Comparison of ENCODE assay signal across 8 cellular contexts in genomic region chr2:32627441-32627900, GRCh38. TPM values are rescaled to one million over a fixed set of nuclear protein-coding genes. Genes with fewer than 3 reads are reported as not detected.
DNase-seq lines count a peak whose midpoint lies in the region; ATAC-seq and TF ChIP-seq lines count a peak whose summit lies in the region.

No MANE protein-coding gene starts in this region.

- H3K79me2 ChIP-seq in mesendoderm (ENCODE audit: control insufficient read depth, insufficient read depth, low read length) = no peaks in the 10 kb centered on the region

- no peak overlapping the region for H3K23ac ChIP-seq in mesendoderm (ENCODE audit: low read length)

- no peak overlapping the region for H2BK120ac ChIP-seq in mesendoderm (ENCODE audit: low read depth, low read length)

- no peak overlapping the region for H2AK5ac ChIP-seq in mesendoderm (ENCODE audit: low read length)

- peak; percentile 37 for DNase-seq in activated naive CD4-positive, alpha-beta T cell treated with Interleukin-2 at 50 U/mL for 16 hours
- DNase-seq in activated naive CD4-positive, alpha-beta T cell (lab: John Stamatoyannopoulos, UW) = no peak
- DNase-seq in SK-MEL-5 (ENCODE audit: low read depth, low spot score) (peak; percentile 11), mesendoderm (peak; percentile 73), suprapubic skin (ENCODE audit: low spot score in 2 of 2) (peak in 1 of 2 donors; percentile 71), NCI-H82 (lab: John Stamatoyannopoulos, UW) (no peak)

- H3K18ac ChIP-seq in mesendoderm (ENCODE audit: low read length) = no peak overlapping the region

- peak overlapping the region; percentile 43 for H3K4me2 ChIP-seq in mesendoderm (ENCODE audit: low read length)

- H4K8ac ChIP-seq in mesendoderm (ENCODE audit: low read depth, low read length) = no peak overlapping the region

- H4K5ac ChIP-seq in mesendoderm (ENCODE audit: low read length) = peak overlapping the region; percentile 59

- H3K36me3 ChIP-seq in ectodermal cell (ENCODE audit: control insufficient read depth, insufficient read depth, low read length) = no peaks in the 10 kb centered on the region
- H3K36me3 ChIP-seq in mesendoderm (ENCODE audit: control insufficient read depth, insufficient read depth, low read length) = no peaks in the 10 kb centered on the region
- H3K36me3 ChIP-seq in suprapubic skin = peaks cover 10% of the 10 kb centered on the region

- no peaks in the 10 kb centered on the region for H3K9me3 ChIP-seq in ectodermal cell (ENCODE audit: control insufficient read depth, low read length)
- H3K9me3 ChIP-seq in suprapubic skin = no peaks in the 10 kb centered on the region

- in situ Hi-C loops in SK-MEL-5 (cut with HindIII; ENCODE audit: low pct_unique_long_range_greater_than_20kb, low sequenced_read_pairs) = no loop called here

- H3K27ac ChIP-seq in ectodermal cell (ENCODE audit: insufficient read depth, low read depth, low read length, poor library complexity, severe bottlenecking) (no peak overlapping the region), mesendoderm (ENCODE audit: low read depth, low read length) (no peak overlapping the region), suprapubic skin (no peak overlapping the region)

- TF ChIP-seq CTCF in suprapubic skin (IDR thresholded peaks at IDR 0.05) = peak in 1 of 2 donors; percentile 22

- H3K27me3 ChIP-seq in ectodermal cell (ENCODE audit: control insufficient read depth, insufficient read depth, low read length, poor library complexity, severe bottlenecking) = peaks cover 4% of the 10 kb centered on the region
- H3K27me3 ChIP-seq in mesendoderm (ENCODE audit: insufficient read depth, low read length, poor library complexity) = no peaks in the 10 kb centered on the region
- H3K27me3 ChIP-seq in suprapubic skin = no peaks in the 10 kb centered on the region

- peak overlapping the region; percentile 66 for H3K56ac ChIP-seq in mesendoderm (ENCODE audit: low read length)

- no peak overlapping the region for H2BK5ac ChIP-seq in mesendoderm (ENCODE audit: low read length)

- ATAC-seq in HG02970 (IDR thresholded peaks at IDR 0.05; ENCODE audit: low FRiP score, unreplicated experiment) = peak; percentile 34

- H3K4me3 ChIP-seq in ectodermal cell (ENCODE audit: insufficient read depth, low read depth, low read length) (peak overlapping the region; percentile 80), mesendoderm (ENCODE audit: low read length) (peak overlapping the region; percentile 60), suprapubic skin (peak overlapping the region; percentile 76)

- no peaks in the 10 kb centered on the region for H3K79me1 ChIP-seq in mesendoderm (ENCODE audit: low read length)

- peak overlapping the region; percentile 30 for H3K9ac ChIP-seq in mesendoderm (ENCODE audit: low read length)

- no peaks in the 10 kb centered on the region for H3K4me1 ChIP-seq in ectodermal cell (ENCODE audit: control insufficient read depth, insufficient read depth, low read length)
- H3K4me1 ChIP-seq in mesendoderm (ENCODE audit: control insufficient read depth, low read depth, low read length) = no peaks in the 10 kb centered on the region
- peaks cover 15% of the 10 kb centered on the region for H3K4me1 ChIP-seq in suprapubic skin

- no peak overlapping the region for H2BK15ac ChIP-seq in mesendoderm (replicated peaks; ENCODE audit: low read depth)

- no peak overlapping the region for H3K4ac ChIP-seq in mesendoderm (ENCODE audit: low read depth, low read length)

- 2% methylated on average over 19 of the region's 19 CpGs for WGBS in ectodermal cell, 2 experiments
- no CpG with 5 or more reads among the region's 19 CpGs for WGBS in mesendoderm (ENCODE audit: extremely low coverage, insufficient coverage, low lambda C conversion rate)
- WGBS in suprapubic skin = 0% methylated on average over 15 of the region's 19 CpGs

- no peak for TF ChIP-seq EP300 in suprapubic skin (IDR thresholded peaks at IDR 0.05)

- TF ChIP-seq POLR2A in suprapubic skin (IDR thresholded peaks at IDR 0.05) = no peak

RNA-seq across cellular contexts. Expression of gene TTC27, which starts 0.4 kb away (rescaled TPM):
- 22.8 and 28.7 TPM in 2 replicates for total RNA-seq in SK-MEL-5 (2014; rRNA removed; shearing (Covaris generic))
- polyA plus RNA-seq in SK-MEL-5 (2015; cell fraction: cytosol; rRNA removed) = 15.5 and 21.0 TPM in 2 replicates
- polyA plus RNA-seq in SK-MEL-5 (2015; cell fraction: nucleus; rRNA removed) = 18.0 and 18.6 TPM in 2 replicates
- 17.6 TPM for polyA plus RNA-seq in ectodermal cell (2013, experiment 1 of 4)
- 18.6 TPM for polyA plus RNA-seq in ectodermal cell (2013, experiment 2 of 4)
- 13.7 TPM for polyA plus RNA-seq in ectodermal cell (2013, experiment 3 of 4)
- polyA plus RNA-seq in ectodermal cell (2013, experiment 4 of 4) = 15.0 TPM
- polyA plus RNA-seq in mesendoderm (2013, experiment 1 of 2) = 28.7 TPM
- polyA plus RNA-seq in mesendoderm (2013, experiment 2 of 2) = 26.7 TPM
- total RNA-seq in suprapubic skin = 10 to 100 TPM; 14.0 to 32.7 (median 19.1) TPM

Comparison
In these comparisons a context has a peak if more than half of its experiments do, and no peak if none do; other contexts are left out.
1. DNase-seq: peak in activated naive CD4-positive, alpha-beta T cell treated with Interleukin-2 at 50 U/mL for 16 hours (single experiment), SK-MEL-5 (single experiment) and mesendoderm (single experiment); none in activated naive CD4-positive, alpha-beta T cell (0 of 4) and NCI-H82 (single experiment).
2. Peak in every context shown above with its lines, with median percentiles within 50 percentile points of each other: H3K4me3 ChIP-seq.